8 cellular contexts compared by ENCODE assay signal in the genomic region with DNA sequence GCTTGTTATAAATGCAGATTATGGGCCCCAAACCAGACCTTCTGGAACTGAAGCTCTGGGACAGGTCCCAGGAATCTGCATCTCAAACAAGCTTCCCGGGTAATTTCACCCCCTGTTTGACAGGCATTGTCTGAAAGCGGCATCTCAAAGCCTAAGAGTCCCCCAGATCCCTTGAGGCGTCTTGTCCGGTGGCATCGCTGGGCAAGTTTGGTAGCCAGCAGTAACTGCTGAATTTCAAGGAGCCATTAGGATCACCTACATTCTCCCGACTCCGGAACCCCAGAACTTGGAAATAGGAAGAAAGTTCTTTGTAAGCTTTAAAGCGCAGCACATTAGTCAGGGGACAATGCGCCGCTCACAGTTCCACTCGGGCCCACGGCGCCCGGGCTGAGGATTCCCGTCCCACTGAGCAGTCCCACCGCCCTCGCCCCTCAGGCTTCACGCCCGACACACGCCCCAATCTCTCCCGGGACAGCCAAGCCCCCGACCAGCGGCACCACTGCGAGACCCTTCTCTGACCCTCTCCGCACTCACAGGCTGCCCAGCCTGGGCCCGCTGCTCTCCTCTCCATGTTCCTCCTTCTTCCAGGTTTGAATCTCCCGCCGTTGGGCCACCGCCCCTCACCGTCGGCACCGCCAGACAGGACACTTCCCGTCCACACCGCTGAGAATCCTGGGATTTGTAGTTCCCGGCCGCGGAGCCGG. TPM values are rescaled to one million over a fixed set of nuclear protein-coding genes. Genes with fewer than 3 reads are reported as not detected.
A peak's percentile ranks its signal among the peaks of the same experiment; 100 is the strongest.
DNase-seq lines count a peak whose midpoint lies in the region; ATAC-seq and TF ChIP-seq lines count a peak whose summit lies in the region.

A gene with protein sequence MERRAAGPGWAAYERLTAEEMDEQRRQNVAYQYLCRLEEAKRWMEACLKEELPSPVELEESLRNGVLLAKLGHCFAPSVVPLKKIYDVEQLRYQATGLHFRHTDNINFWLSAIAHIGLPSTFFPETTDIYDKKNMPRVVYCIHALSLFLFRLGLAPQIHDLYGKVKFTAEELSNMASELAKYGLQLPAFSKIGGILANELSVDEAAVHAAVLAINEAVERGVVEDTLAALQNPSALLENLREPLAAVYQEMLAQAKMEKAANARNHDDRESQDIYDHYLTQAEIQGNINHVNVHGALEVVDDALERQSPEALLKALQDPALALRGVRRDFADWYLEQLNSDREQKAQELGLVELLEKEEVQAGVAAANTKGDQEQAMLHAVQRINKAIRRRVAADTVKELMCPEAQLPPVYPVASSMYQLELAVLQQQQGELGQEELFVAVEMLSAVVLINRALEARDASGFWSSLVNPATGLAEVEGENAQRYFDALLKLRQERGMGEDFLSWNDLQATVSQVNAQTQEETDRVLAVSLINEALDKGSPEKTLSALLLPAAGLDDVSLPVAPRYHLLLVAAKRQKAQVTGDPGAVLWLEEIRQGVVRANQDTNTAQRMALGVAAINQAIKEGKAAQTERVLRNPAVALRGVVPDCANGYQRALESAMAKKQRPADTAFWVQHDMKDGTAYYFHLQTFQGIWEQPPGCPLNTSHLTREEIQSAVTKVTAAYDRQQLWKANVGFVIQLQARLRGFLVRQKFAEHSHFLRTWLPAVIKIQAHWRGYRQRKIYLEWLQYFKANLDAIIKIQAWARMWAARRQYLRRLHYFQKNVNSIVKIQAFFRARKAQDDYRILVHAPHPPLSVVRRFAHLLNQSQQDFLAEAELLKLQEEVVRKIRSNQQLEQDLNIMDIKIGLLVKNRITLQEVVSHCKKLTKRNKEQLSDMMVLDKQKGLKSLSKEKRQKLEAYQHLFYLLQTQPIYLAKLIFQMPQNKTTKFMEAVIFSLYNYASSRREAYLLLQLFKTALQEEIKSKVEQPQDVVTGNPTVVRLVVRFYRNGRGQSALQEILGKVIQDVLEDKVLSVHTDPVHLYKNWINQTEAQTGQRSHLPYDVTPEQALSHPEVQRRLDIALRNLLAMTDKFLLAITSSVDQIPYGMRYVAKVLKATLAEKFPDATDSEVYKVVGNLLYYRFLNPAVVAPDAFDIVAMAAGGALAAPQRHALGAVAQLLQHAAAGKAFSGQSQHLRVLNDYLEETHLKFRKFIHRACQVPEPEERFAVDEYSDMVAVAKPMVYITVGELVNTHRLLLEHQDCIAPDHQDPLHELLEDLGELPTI (N-terminal part only) (minus strand): TSS at position 607 of the 704 bp plus-strand sequence. CDS start 36 bp downstream, at position 571.

- H3K36me3 Mint-ChIP-seq in naive B cell: peaks cover 0 to 7% of the 10 kb centered on the region in 2 donors
- peaks cover 4% of the 10 kb centered on the region for H3K36me3 Mint-ChIP-seq in stimulated activated effector memory CD8-positive, alpha-beta T cell treated with anti-CD3 and anti-CD28 coated beads, Interleukin-12 subunit alpha, Interleukin-12 subunit beta, amount 100 ng/mL, for 72 hours

- H3K9ac ChIP-seq in BLaER1 treated with 17β-estradiol and CSF1 and Interleukin-3, amounts not matched to agents 10 nM and 100 nM: peak within 1 kb of the TSS; percentile 57 to 86 (median 79); a peak in 20 of 22 replicates
- peak within 1 kb of the TSS; percentile 76 for H3K9ac ChIP-seq in fibroblast of lung (ENCODE audit: insufficient read depth, low read length)

- peaks cover 22% of the 10 kb centered on the region for H3K79me2 ChIP-seq in fibroblast of lung (ENCODE audit: control insufficient read depth, insufficient read depth, low read length)

- H3K27me3 ChIP-seq in BLaER1 treated with 17β-estradiol and CSF1 and Interleukin-3, amounts not matched to agents 10 nM and 100 nM: no peaks in the 10 kb centered on the region
- peaks cover 6% of the 10 kb centered on the region for H3K27me3 ChIP-seq in fibroblast of lung (ENCODE audit: control insufficient read depth, insufficient read depth, low read length)

- peak within 1 kb of the TSS; percentile 89 to 99 (median 95) for H3K4me2 ChIP-seq in BLaER1 treated with 17β-estradiol and CSF1 and Interleukin-3, amounts not matched to agents 10 nM and 100 nM
- H3K4me2 ChIP-seq in fibroblast of lung (ENCODE audit: extremely low read depth, insufficient read depth, low read length): peak within 1 kb of the TSS; percentile 97

- H3K4me1 Mint-ChIP-seq in naive B cell: peaks cover 13 to 20% (median 16%) of the 10 kb centered on the region in 3 donors
- peaks cover 29% of the 10 kb centered on the region for H3K4me1 Mint-ChIP-seq in stimulated activated effector memory CD8-positive, alpha-beta T cell treated with anti-CD3 and anti-CD28 coated beads, Interleukin-12 subunit alpha, Interleukin-12 subunit beta, amount 100 ng/mL, for 72 hours

- no peak for TF ChIP-seq CTCF in fibroblast of lung (conservative IDR thresholded peaks at IDR 0.05 in 1 of 2, IDR thresholded peaks at IDR 0.05 in 1 of 2; ENCODE audit: low read depth in 1 of 2, low read length in 2 of 2)

- H3K4me3 ChIP-seq in BLaER1 treated with 17β-estradiol and CSF1 and Interleukin-3, amounts not matched to agents 10 nM and 100 nM: peak within 1 kb of the TSS; percentile 46 to 85 (median 72)
- peak within 1 kb of the TSS; percentile 67 to 93 (median 86) for H3K4me3 ChIP-seq in fibroblast of lung (replicated peaks in 1 of 4; ENCODE audit: control extremely low read depth in 1 of 4, insufficient read depth in 1 of 4, low read depth in 3 of 4, low read length in 4 of 4)

- no peaks in the 10 kb centered on the region for H4K20me1 ChIP-seq in BLaER1 treated with 17β-estradiol and CSF1 and Interleukin-3, amounts not matched to agents 10 nM and 100 nM
- H4K20me1 ChIP-seq in fibroblast of lung (ENCODE audit: control insufficient read depth, extremely low read depth, insufficient read depth, low read length): no peaks in the 10 kb centered on the region

- H3K27ac Mint-ChIP-seq in naive B cell: peak within 1 kb of the TSS in 3 of 6 donors; percentile 44 to 89 (median 47)
- H3K27ac Mint-ChIP-seq in stimulated activated effector memory CD8-positive, alpha-beta T cell treated with anti-CD3 and anti-CD28 coated beads, Interleukin-12 subunit alpha, Interleukin-12 subunit beta, amount 100 ng/mL, for 72 hours: peak within 1 kb of the TSS; percentile 72

- H2AFZ ChIP-seq in fibroblast of lung (ENCODE audit: low read length): peak within 1 kb of the TSS; percentile 69

- H3K9me3 ChIP-seq in BLaER1 treated with 17β-estradiol and CSF1 and Interleukin-3, amounts not matched to agents 10 nM and 100 nM (replicated peaks in 1 of 11): no peaks in the 10 kb centered on the region
- H3K9me3 ChIP-seq in KOPT-K1 (ENCODE audit: insufficient read depth, low read length, poor library complexity, severe bottlenecking): no peaks in the 10 kb centered on the region
- H3K9me3 ChIP-seq in fibroblast of lung (ENCODE audit: control insufficient read depth, insufficient read depth, low read depth, low read length): no peaks in the 10 kb centered on the region

- peak within 1 kb of the TSS in 10 of 11 experiments; percentile 1 to 84 (median 70); a peak in 17 of 22 replicates for H3K27ac ChIP-seq in BLaER1 treated with 17β-estradiol and CSF1 and Interleukin-3, amounts not matched to agents 10 nM and 100 nM
- H3K27ac ChIP-seq in KOPT-K1 (ENCODE audit: low read depth, low read length, poor library complexity, severe bottlenecking): peak within 1 kb of the TSS; percentile 20
- H3K27ac ChIP-seq in fibroblast of lung (ENCODE audit: insufficient read depth, low read length): peak within 1 kb of the TSS; percentile 92

- H3K36me3 ChIP-seq in BLaER1 treated with 17β-estradiol and CSF1 and Interleukin-3, amounts not matched to agents 10 nM and 100 nM: peaks cover 0 to 36% (median 27%) of the 10 kb centered on the region in 11 experiments; a peak in 19 of 22 replicates
- H3K36me3 ChIP-seq in KOPT-K1 (ENCODE audit: insufficient read depth, low read length): peaks cover 4% of the 10 kb centered on the region
- no peaks in the 10 kb centered on the region for H3K36me3 ChIP-seq in fibroblast of lung (ENCODE audit: control insufficient read depth, insufficient read depth, low read length)

- H3K27me3 Mint-ChIP-seq in naive B cell: peaks cover 33 to 47% (median 42%) of the 10 kb centered on the region in 3 donors

- peak; percentile 77 for DNase-seq in RPMI7951 (ENCODE audit: low read depth)
- peak; percentile 58 for DNase-seq in activated T-helper 1 cell treated with Interleukin-2 at 50 U/mL for 16 hours (ENCODE audit: low read depth)
- DNase-seq in fibroblast of lung (ENCODE audit: low read depth in 2 of 2): peak; percentile 72 to 79
- DNase-seq in naive B cell: peak; percentile 77
- DNase-seq in stimulated activated effector memory CD8-positive, alpha-beta T cell treated with anti-CD3 and anti-CD28 coated beads, Interleukin-12 subunit alpha, Interleukin-12 subunit beta, amount 100 ng/mL, for 72 hours (ENCODE audit: low spot score in 2 of 2): peak; percentile 48 to 74

- ATAC-seq in GM21390 (IDR thresholded peaks at IDR 0.05; ENCODE audit: unreplicated experiment) (peak; percentile 88), naive B cell (ENCODE audit: low read depth in 2 of 2) (peak; percentile 98 to 100)
- ATAC-seq in stimulated activated effector memory CD8-positive, alpha-beta T cell treated with anti-CD3 and anti-CD28 coated beads, Interleukin-12 subunit alpha, Interleukin-12 subunit beta, amount 100 ng/mL, for 72 hours: peak; percentile 86

- H3K4me3 Mint-ChIP-seq in naive B cell: peak within 1 kb of the TSS; percentile 61 to 92 (median 88)
- peak within 1 kb of the TSS; percentile 86 for H3K4me3 Mint-ChIP-seq in stimulated activated effector memory CD8-positive, alpha-beta T cell treated with anti-CD3 and anti-CD28 coated beads, Interleukin-12 subunit alpha, Interleukin-12 subunit beta, amount 100 ng/mL, for 72 hours

- H3K4me1 ChIP-seq in BLaER1 treated with 17β-estradiol and CSF1 and Interleukin-3, amounts not matched to agents 10 nM and 100 nM: peaks cover 25 to 37% (median 31%) of the 10 kb centered on the region in 10 experiments
- peaks cover 10% of the 10 kb centered on the region for H3K4me1 ChIP-seq in fibroblast of lung (ENCODE audit: control insufficient read depth, extremely low read depth, insufficient read depth, low read length)

- H3K9me3 Mint-ChIP-seq in naive B cell: no peaks in the 10 kb centered on the region
- H3K9me3 Mint-ChIP-seq in stimulated activated effector memory CD8-positive, alpha-beta T cell treated with anti-CD3 and anti-CD28 coated beads, Interleukin-12 subunit alpha, Interleukin-12 subunit beta, amount 100 ng/mL, for 72 hours: no peaks in the 10 kb centered on the region

RNA-seq across cellular contexts. Expression of the gene that starts here (rescaled TPM):
- total RNA-seq in RPMI7951 (2014; rRNA removed; shearing (Covaris generic)): 32.8 and 35.5 TPM in 2 replicates
- 1.3 and 16.0 TPM in 2 replicates for total RNA-seq in fibroblast of lung
- polyA plus RNA-seq in fibroblast of lung (2.7 and 15.9 TPM in 2 replicates), naive B cell (ENCODE audit: low read depth in 6 of 6) (not detected)
- 3.4 and 15.2 TPM in 2 replicates for polyA plus RNA-seq in fibroblast of lung (2012)
- 20.9 and 91.3 TPM in 2 replicates for polyA minus RNA-seq in fibroblast of lung (ENCODE audit: low replicate concordance)

Comparison
In these comparisons a context has a peak if more than half of its experiments do, and no peak if none do; other contexts are left out.
1. Peak in every context shown above with its lines: DNase-seq, ATAC-seq, H3K4me3 ChIP-seq and H3K27ac ChIP-seq.
2. Peak in DNase-seq and ATAC-seq in naive B cell; RNA of the gene not detected or under 1 TPM.
3. H3K27ac ChIP-seq: peak in every context shown above with its lines; median percentile 92 in fibroblast of lung; 70 in BLaER1 treated with 17β-estradiol and CSF1 and Interleukin-3, amounts not matched to agents 10 nM and 100 nM; 20 in KOPT-K1.